29 cellular contexts compared by ENCODE assay signal in the genomic region with DNA sequence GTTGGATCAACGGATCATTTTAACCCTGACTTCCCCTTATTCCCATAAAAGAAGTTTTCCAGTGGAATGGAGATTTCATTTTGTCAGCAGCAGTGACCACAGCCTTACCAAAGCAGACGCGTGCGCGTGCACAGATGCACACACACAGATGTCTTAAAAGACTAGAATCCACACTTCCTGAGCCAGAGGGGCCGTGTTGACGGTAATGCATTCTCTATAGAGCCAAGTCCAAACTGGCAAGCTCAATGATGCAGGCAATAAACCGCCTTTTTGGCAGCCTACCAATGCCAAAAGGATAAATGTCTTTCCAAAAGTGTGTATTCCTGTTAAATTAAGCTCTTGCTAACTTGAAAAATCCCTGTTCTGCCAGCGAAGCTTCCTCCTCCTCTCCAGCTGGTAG. TPM values are rescaled to one million over a fixed set of nuclear protein-coding genes. Genes with fewer than 3 reads are reported as not detected.
DNase-seq lines count a peak whose midpoint lies in the region; ATAC-seq and TF ChIP-seq lines count a peak whose summit lies in the region.
"Had no signal": no experiment of that assay in that cellular context is flagged by ENCODE, and none has a peak within 500 bp of the region (broad histone marks: within the 10 kb centered on the region; RNA-seq: fewer than 3 reads in every experiment).

No MANE protein-coding gene starts in this region.

- TF ChIP-seq CTCF in AG10803 (conservative IDR thresholded peaks at IDR 0.05; ENCODE audit: low read length) (no peak), VCaP (conservative IDR thresholded peaks at IDR 0.05) (no peak)

- no peak for ATAC-seq in HG03439 (IDR thresholded peaks at IDR 0.05; ENCODE audit: unreplicated experiment)
- ATAC-seq: activated CD4-positive, CD25-positive, alpha-beta regulatory T cell treated with anti-CD3 and anti-CD28 coated beads, Interleukin-2, amount 50 U/mL, for 24 hours; body of pancreas; foreskin keratinocyte; heart right ventricle; left colon; PC-3; psoas muscle; stimulated activated effector memory CD8-positive, alpha-beta T cell treated with anti-CD3 and anti-CD28 coated beads, Interleukin-12 subunit alpha, Interleukin-12 subunit beta, amount 100 ng/mL, for 72 hours; T-cell had no signal

- peak overlapping the region; percentile 22; the same call in 1 of the 2 replicates for H3K27ac ChIP-seq in VCaP
- H3K27ac ChIP-seq: body of pancreas, foreskin keratinocyte, heart right ventricle, neural progenitor cell, psoas muscle had no signal

- DNase-seq in AG10803 (ENCODE audit: low read depth) (peak; percentile 50), M059J (ENCODE audit: low read depth) (peak; percentile 67), kidney tubule cell (ENCODE audit: low spot score) (peak; percentile 8), C1 segment of cervical spinal cord (lab: John Stamatoyannopoulos, UW) (no peak)
- DNase-seq in stimulated activated CD4-positive, alpha-beta T cell treated with anti-CD3 and anti-CD28 coated beads, Interleukin-4, amount 100 ng/mL, for 24 hours = no peak
- DNase-seq: activated CD4-positive, alpha-beta memory T cell treated with anti-CD3 and anti-CD28 coated beads, Interleukin-2, amount 10 ng/mL, durations not matched to agents 7 days and 5 days; activated effector memory CD4-positive, alpha-beta T cell treated with Interleukin-2 at 50 U/mL for 16 hours; activated naive CD8-positive, alpha-beta T cell treated with anti-CD3 and anti-CD28 coated beads for 36 hours; body of pancreas; Calu3; foreskin keratinocyte; heart right ventricle; HFFc6; left colon; MM.1S; NCI-H187 treated with DMSO at 0.1 percent for 48 hours; NCI-H226; PC-3; psoas muscle; SHP77; T-cell had no signal

- H3K4me3 ChIP-seq in AG10803 (ENCODE audit: low read length) = no peak overlapping the region
- H3K4me3 ChIP-seq: body of pancreas, heart right ventricle, neural progenitor cell, psoas muscle, smooth muscle cell had no signal

RNA-seq across cellular contexts. Expression of a gene that starts 18.8 kb away (rescaled TPM):
- total RNA-seq in M059J (2014; rRNA removed; shearing (Covaris generic)) = not detected in 2 replicates
- total RNA-seq: activated CD4-positive, alpha-beta memory T cell treated with anti-CD3 and anti-CD28 coated beads, Interleukin-2, amount 10 ng/mL, durations not matched to agents 7 days and 5 days; activated naive CD8-positive, alpha-beta T cell treated with anti-CD3 and anti-CD28 coated beads for 36 hours; chondrocyte; foreskin keratinocyte; heart right ventricle; HFFc6; psoas muscle; T-cell; temporal lobe had no signal

Comparison
In these comparisons a context has a peak if more than half of its experiments do, and no peak if none do; other contexts are left out.
1. DNase-seq: peak in AG10803 (single experiment), M059J (single experiment) and kidney tubule cell (single experiment); none in C1 segment of cervical spinal cord (0 of 14) and stimulated activated CD4-positive, alpha-beta T cell treated with anti-CD3 and anti-CD28 coated beads, Interleukin-4, amount 100 ng/mL, for 24 hours (single experiment).